8 cellular contexts compared by ENCODE assay signal in the genomic region with DNA sequence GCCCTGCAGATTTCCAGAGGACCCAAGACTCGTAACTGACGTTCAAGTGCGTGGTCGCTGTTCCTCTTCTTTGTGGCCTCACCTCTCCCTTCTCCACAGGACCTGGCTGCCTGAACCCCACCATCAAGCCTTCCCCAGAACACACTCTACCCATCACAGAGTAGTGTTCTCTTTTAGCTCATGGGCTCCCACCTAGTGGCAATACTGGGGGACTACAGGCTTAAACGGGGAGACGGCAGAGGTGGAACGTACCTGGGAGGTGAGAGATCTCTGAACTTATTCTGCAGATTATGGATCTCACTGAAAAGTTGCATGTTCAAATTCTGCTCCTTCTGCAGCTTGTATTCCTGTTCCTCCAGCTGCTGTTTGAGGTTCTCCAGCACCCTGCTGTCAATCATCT.
DNase-seq lines count a peak whose midpoint lies in the region; ATAC-seq and TF ChIP-seq lines count a peak whose summit lies in the region.

No MANE protein-coding gene starts in this region.

- peaks cover 24% of the 10 kb centered on the region for H3K4me1 Mint-ChIP-seq in activated T-cell treated with anti-CD3 and anti-CD28 coated beads, Interleukin-2, amount 50 U/mL, for 24 hours (ENCODE audit: low read depth)
- peaks cover 4% of the 10 kb centered on the region for H3K4me1 Mint-ChIP-seq in activated T-helper 17 cell treated with anti-CD3 and anti-CD28 coated beads, Interleukin-2, amount 50 U/mL, for 72 hours

- H3K18ac ChIP-seq in IMR-90 (ENCODE audit: low read depth, low read length), result no peak overlapping the region

- BruUV-seq in IMR-90 (replicated peaks; lab: Mats Ljungman, UMichigan), result no TSS peak

- peak overlapping the region; percentile 27 for H3K27ac Mint-ChIP-seq in activated T-cell treated with anti-CD3 and anti-CD28 coated beads, Interleukin-2, amount 50 U/mL, for 24 hours
- peak overlapping the region; percentile 20 for H3K27ac Mint-ChIP-seq in activated T-helper 17 cell treated with anti-CD3 and anti-CD28 coated beads, Interleukin-2, amount 50 U/mL, for 72 hours

- peak overlapping the region in 1 of 2 experiments; percentile 47; a peak in 2 of 4 replicates for H4K8ac ChIP-seq in IMR-90 (ENCODE audit: low read depth in 2 of 2, low read length in 2 of 2)

- H3K4me2 ChIP-seq in IMR-90 (ENCODE audit: low read depth, low read length), result no peak overlapping the region

- no peak overlapping the region for H3K14ac ChIP-seq in IMR-90 (replicated peaks; ENCODE audit: low read depth, low read length)

- no peaks in the 10 kb centered on the region for H4K20me1 ChIP-seq in IMR-90 (ENCODE audit: insufficient read depth, low read length)

- H3K56ac ChIP-seq in IMR-90 (ENCODE audit: extremely low read depth, insufficient read depth, low read length), result no peak overlapping the region

- H3K9ac ChIP-seq in IMR-90 (ENCODE audit: low read depth, low read length), result no peak overlapping the region

- POLR2A ChIA-PET in IMR-90 (lab: Charles Lee; ENCODE audit: unreplicated experiment), result no interaction called here

- TF ChIP-seq CTCF in IMR-90 (conservative IDR thresholded peaks at IDR 0.05; ENCODE audit: low read depth, low read length) (peak; percentile 54), lower lobe of right lung (IDR thresholded peaks at IDR 0.05) (peak; percentile 28)

- H3K23ac ChIP-seq in IMR-90 (ENCODE audit: low read depth, low read length), result no peak overlapping the region

- no peak overlapping the region for H4K5ac ChIP-seq in IMR-90 (ENCODE audit: low read depth, low read length)

- H3K4ac ChIP-seq in IMR-90 (ENCODE audit: low read depth, low read length), result 0 out of 2 replicates have a peak overlapping the region, but pooled peaks have one; percentile 11

- no peak overlapping the region for H2AK9ac ChIP-seq in IMR-90 (replicated peaks; ENCODE audit: low read depth, low read length, poor library complexity)

- no peaks in the 10 kb centered on the region for H3K27me3 Mint-ChIP-seq in activated T-cell treated with anti-CD3 and anti-CD28 coated beads, Interleukin-2, amount 50 U/mL, for 24 hours
- no peaks in the 10 kb centered on the region for H3K27me3 Mint-ChIP-seq in activated T-helper 17 cell treated with anti-CD3 and anti-CD28 coated beads, Interleukin-2, amount 50 U/mL, for 72 hours

- H3K36me3 ChIP-seq in IMR-90 (ENCODE audit: control insufficient read depth, insufficient read depth, low read length), result peaks cover 13% of the 10 kb centered on the region
- H3K36me3 ChIP-seq in lower lobe of right lung, result peaks cover 60% of the 10 kb centered on the region
- H3K36me3 ChIP-seq in aorta (ENCODE audit: control insufficient read depth in 1 of 2, insufficient read depth in 2 of 2, low read length in 1 of 2), result peaks cover 2 to 5% of the 10 kb centered on the region in 2 donors
- peaks cover 37% of the 10 kb centered on the region for H3K36me3 ChIP-seq in effector memory CD4-positive, alpha-beta T cell (ENCODE audit: control insufficient read depth, insufficient read depth, low read length)

- H2AK5ac ChIP-seq in IMR-90 (ENCODE audit: low read depth, low read length), result peak overlapping the region; percentile 46; the same call in 1 of the 2 replicates

- ATAC-seq in IMR-90 (ENCODE audit: low read depth) (no peak), lower lobe of right lung (no peak), aorta (ENCODE audit: low FRiP score) (no peak)
- no peak for ATAC-seq in activated T-helper 17 cell treated with anti-CD3 and anti-CD28 coated beads, Interleukin-2, amount 50 U/mL, for 72 hours (replicated peaks)

- dilution Hi-C loops in IMR-90 (cut with HindIII; ENCODE audit: low sequenced_read_pairs, unreplicated experiment), result no loop called here

- no peaks in the 10 kb centered on the region for H3K9me3 Mint-ChIP-seq in activated T-cell treated with anti-CD3 and anti-CD28 coated beads, Interleukin-2, amount 50 U/mL, for 24 hours
- H3K9me3 Mint-ChIP-seq in activated T-helper 17 cell treated with anti-CD3 and anti-CD28 coated beads, Interleukin-2, amount 50 U/mL, for 72 hours, result no peaks in the 10 kb centered on the region

- H2BK5ac ChIP-seq in IMR-90 (ENCODE audit: low read depth, low read length, poor library complexity, severe bottlenecking), result peak overlapping the region; percentile 14

- H3K27ac ChIP-seq in IMR-90 (ENCODE audit: insufficient read depth, low read length) (peak overlapping the region; percentile 25; the same call in 1 of the 2 replicates), lower lobe of right lung (no peak overlapping the region), aorta (ENCODE audit: low read depth in 1 of 2, low read length in 2 of 2) (no peak overlapping the region)
- no peak overlapping the region for H3K27ac ChIP-seq in effector memory CD4-positive, alpha-beta T cell (ENCODE audit: insufficient read depth, low read length, poor library complexity, severe bottlenecking)

- no peak overlapping the region for H2AFZ ChIP-seq in IMR-90 (replicated peaks; ENCODE audit: low read length, poor library complexity)

- H4K91ac ChIP-seq in IMR-90 (ENCODE audit: insufficient read depth, low read depth, low read length), result peak overlapping the region; percentile 19; the same call in 1 of the 2 replicates

- DNase-seq in activated T-cell treated with anti-CD3 and anti-CD28 coated beads, Interleukin-2, amount 50 U/mL, for 24 hours, result no peak
- no peak for DNase-seq in activated T-cell treated with anti-CD3 and anti-CD28 coated beads, Interleukin-2, amount 50 U/mL, for 1 hour
- DNase-seq in IMR-90, result peak; percentile 23
- DNase-seq in lower lobe of right lung, result no peak
- DNase-seq in aorta, result no peak
- no peak for DNase-seq in activated gamma-delta T cell (lab: John Stamatoyannopoulos, UW)
- DNase-seq in effector memory CD4-positive, alpha-beta T cell, result no peak

- peak overlapping the region; percentile 46; the same call in 1 of the 3 replicates for H2BK15ac ChIP-seq in IMR-90 (ENCODE audit: low read depth, low read length)

- in situ Hi-C loops in IMR-90 (cut with MboI; ENCODE audit: low sequenced_read_pairs), result no loop called here

- H3K4me3 ChIP-seq in IMR-90 (ENCODE audit: insufficient read depth, low read depth, low read length), result no peak overlapping the region
- no peak overlapping the region for H3K4me3 ChIP-seq in lower lobe of right lung
- no peak overlapping the region for H3K4me3 ChIP-seq in aorta (ENCODE audit: low read length in 2 of 2)
- no peak overlapping the region for H3K4me3 ChIP-seq in effector memory CD4-positive, alpha-beta T cell (ENCODE audit: insufficient read depth, low read depth, low read length, poor library complexity, severe bottlenecking)

- H3K4me3 Mint-ChIP-seq in activated T-cell treated with anti-CD3 and anti-CD28 coated beads, Interleukin-2, amount 50 U/mL, for 24 hours, result no peak overlapping the region
- H3K4me3 Mint-ChIP-seq in activated T-helper 17 cell treated with anti-CD3 and anti-CD28 coated beads, Interleukin-2, amount 50 U/mL, for 72 hours, result no peak overlapping the region

- H3K9me3 ChIP-seq in IMR-90 (ENCODE audit: control insufficient read depth, insufficient read depth, low read length) (no peaks in the 10 kb centered on the region), lower lobe of right lung (no peaks in the 10 kb centered on the region), aorta (ENCODE audit: control insufficient read depth, low read length) (no peaks in the 10 kb centered on the region)
- H3K9me3 ChIP-seq in effector memory CD4-positive, alpha-beta T cell (ENCODE audit: control insufficient read depth, low read length), result no peaks in the 10 kb centered on the region

- H2BK20ac ChIP-seq in IMR-90 (ENCODE audit: low read depth, low read length), result peak overlapping the region; percentile 38; the same call in 1 of the 2 replicates

- H3K79me1 ChIP-seq in IMR-90 (ENCODE audit: low read depth in 1 of 2, low read length in 2 of 2), result peaks cover 8 to 30% of the 10 kb centered on the region in 2 experiments; a peak in 2 of 4 replicates

- no peak for TF ChIP-seq POLR2A in IMR-90 (IDR thresholded peaks at IDR 0.05; ENCODE audit: low read depth, low read length)

- WGBS in IMR-90 (ENCODE audit: extremely low coverage in 2 of 2, insufficient read length in 1 of 2), 2 experiments, result no CpG with 5 or more reads among the region's 7 CpGs
- 81 to 83% methylated on average over 7 of the region's 7 CpGs for WGBS in aorta, 2 donors

- peaks cover 26% of the 10 kb centered on the region for H3K9me1 ChIP-seq in IMR-90 (ENCODE audit: insufficient read depth, low read length)

- CTCF ChIA-PET in IMR-90 (lab: Yijun Ruan, JAX), result interaction anchor here (0.6 kb wide), 1 partner anchor 79 kb away, joined by 3 read pairs; no protein-coding TSS in a partner anchor

- peaks cover 91% of the 10 kb centered on the region for H3K36me3 Mint-ChIP-seq in activated T-cell treated with anti-CD3 and anti-CD28 coated beads, Interleukin-2, amount 50 U/mL, for 24 hours (ENCODE audit: low read depth)
- peaks cover 95% of the 10 kb centered on the region for H3K36me3 Mint-ChIP-seq in activated T-helper 17 cell treated with anti-CD3 and anti-CD28 coated beads, Interleukin-2, amount 50 U/mL, for 72 hours (ENCODE audit: low read depth)

- H3K4me1 ChIP-seq in IMR-90 (ENCODE audit: control insufficient read depth, insufficient read depth, low read length), result peaks cover 32% of the 10 kb centered on the region
- H3K4me1 ChIP-seq in lower lobe of right lung, result peaks cover 49% of the 10 kb centered on the region
- peaks cover 0 to 5% of the 10 kb centered on the region in 2 donors for H3K4me1 ChIP-seq in aorta (ENCODE audit: control insufficient read depth in 1 of 2, insufficient read depth in 2 of 2, low read length in 2 of 2)
- no peaks in the 10 kb centered on the region for H3K4me1 ChIP-seq in effector memory CD4-positive, alpha-beta T cell (ENCODE audit: control insufficient read depth, insufficient read depth, low read length, poor library complexity, severe bottlenecking)

- H2BK120ac ChIP-seq in IMR-90 (ENCODE audit: low read depth, low read length), result peak overlapping the region; percentile 16; the same call in 1 of the 2 replicates

- H3K27me3 ChIP-seq in IMR-90 (ENCODE audit: control insufficient read depth, insufficient read depth, low read length) (no peaks in the 10 kb centered on the region), lower lobe of right lung (ENCODE audit: low read depth) (no peaks in the 10 kb centered on the region), aorta (ENCODE audit: control insufficient read depth in 1 of 2, insufficient read depth in 2 of 2, low read length in 1 of 2) (no peaks in the 10 kb centered on the region)
- H3K27me3 ChIP-seq in effector memory CD4-positive, alpha-beta T cell (replicated peaks; ENCODE audit: control insufficient read depth, insufficient read depth, low read length, poor library complexity, severe bottlenecking), result no peaks in the 10 kb centered on the region

- TF ChIP-seq RAD21 in IMR-90 (IDR thresholded peaks at IDR 0.05; ENCODE audit: low read length), result peak; percentile 54

- intact Hi-C loops in IMR-90 (cut with micrococcal nuclease), result no loop called here
- intact Hi-C loops in lower lobe of right lung (cut with DNase I), result no loop called here
- intact Hi-C loops in aorta (cut with DNase I), result loop anchor here in 1 of 2 donors (5.0 kb wide), 1 partner anchor 38 kb away; no protein-coding TSS in a partner anchor

TF ChIP-seq in IMR-90, 13 proteins besides CTCF, POLR2A, EP300 and RAD21:
- TF ChIP-seq SMC3 (IDR thresholded peaks at IDR 0.05; ENCODE audit: low read depth, low read length) (peak; percentile 31; the same call in 1 of the 2 replicates), NFE2L2 (IDR thresholded peaks at IDR 0.05; ENCODE audit: low read depth, low read length) (no peak), CEBPB (IDR thresholded peaks at IDR 0.05; ENCODE audit: low read depth, low read length) (no peak)
